In genomic region chrX:53254570-53255461, GRCh38 we compare ENCODE assay signal across 22 cellular contexts. TPM values are rescaled to one million over a fixed set of nuclear protein-coding genes. Genes with fewer than 3 reads are reported as not detected.
DNase-seq lines count a peak whose midpoint lies in the region; ATAC-seq, FAIRE-seq and TF ChIP-seq lines count a peak whose summit lies in the region.
"Had no signal": no experiment of that assay in that cellular context is flagged by ENCODE, and none has a peak within 500 bp of the region (broad histone marks: within the 10 kb centered on the region; RNA-seq: fewer than 3 reads in every experiment).

No MANE protein-coding gene starts in this region.

- H3K27me3 ChIP-seq in K562 (ENCODE audit: control insufficient read depth in 2 of 2, insufficient read depth in 2 of 2, low read length in 2 of 2) (no peaks in the 10 kb centered on the region), osteoblast (ENCODE audit: insufficient read depth, low read length) (peaks cover 7% of the 10 kb centered on the region)
- H3K27me3 ChIP-seq in CD4-positive, alpha-beta memory T cell (ENCODE audit: insufficient read depth, low read length) = no peaks in the 10 kb centered on the region
- H3K27me3 ChIP-seq in CD8-positive, alpha-beta T cell (ENCODE audit: insufficient read depth, low read length) = no peaks in the 10 kb centered on the region

- TF ChIP-seq RAD21 in K562 (CRISPR knock-in tag; conservative IDR thresholded peaks at IDR 0.05 in 1 of 2, IDR thresholded peaks at IDR 0.05 in 1 of 2) = no peak

- TF ChIP-seq CTCF in 22Rv1 (IDR thresholded peaks at IDR 0.05) = no peak
- no peak for TF ChIP-seq CTCF in HEK293 (tag by site-specific recombination; IDR thresholded peaks at IDR 0.05)
- no peak for TF ChIP-seq CTCF in K562 (IDR thresholded peaks at IDR 0.05 in 2 of 3, conservative IDR thresholded peaks at IDR 0.05 in 1 of 3; ENCODE audit: insufficient read depth in 2 of 3, low read depth in 1 of 3, low read length in 3 of 3)
- no peak for TF ChIP-seq CTCF in osteoblast (IDR thresholded peaks at IDR 0.05; ENCODE audit: extremely low read depth, low read depth, low read length)
- TF ChIP-seq CTCF in CD8-positive, alpha-beta T cell (IDR thresholded peaks at IDR 0.05) = no peak

- intact Hi-C loops in K562 (cut with micrococcal nuclease) = loop anchor here (2.0 kb wide), 1 partner anchor 26 kb away; the partner anchor contains the start of gene IQSEC2
- intact Hi-C loops in CD4-positive, alpha-beta memory T cell (cut with micrococcal nuclease) = no loop called here
- intact Hi-C loops in CD8-positive, alpha-beta T cell (cut with DNase I, micrococcal nuclease) = no loop called here

- no TSS peak for BruUV-seq in K562 (replicated peaks; lab: Mats Ljungman, UMichigan)

- H3K27ac Mint-ChIP-seq in CD4-positive, alpha-beta memory T cell = peak overlapping the region in 2 of 7 donors; percentile 24 to 48
- H3K27ac Mint-ChIP-seq in CD8-positive, alpha-beta T cell = no peak overlapping the region
- H3K27ac Mint-ChIP-seq: B cell had no signal

- H3K9me3 ChIP-seq in HEK293 (ENCODE audit: control insufficient read depth, insufficient read depth, low read depth, low read length) (no peaks in the 10 kb centered on the region), K562 (replicated peaks; ENCODE audit: control insufficient read depth, insufficient read depth, low read depth, low read length) (0 out of 2 replicates have a peak, but pooled peaks cover 3% of the 10 kb centered on the region), osteoblast (ENCODE audit: low read depth, low read length) (no peaks in the 10 kb centered on the region)
- no peaks in the 10 kb centered on the region for H3K9me3 ChIP-seq in CD4-positive, alpha-beta memory T cell (ENCODE audit: control insufficient read depth in 1 of 2, low read length in 2 of 2)
- no peaks in the 10 kb centered on the region for H3K9me3 ChIP-seq in CD8-positive, alpha-beta T cell (ENCODE audit: low read length)
- H3K9me3 ChIP-seq: BLaER1 had no signal

- H3K4me3 ChIP-seq in HEK293 (ENCODE audit: low read depth, low read length) (no peak overlapping the region), K562 (peak overlapping the region; percentile 49), osteoblast (ENCODE audit: insufficient read depth, low read length) (no peak overlapping the region)
- H3K4me3 ChIP-seq in CD4-positive, alpha-beta memory T cell (ENCODE audit: low read length in 2 of 2) = no peak overlapping the region
- H3K4me3 ChIP-seq in CD8-positive, alpha-beta T cell (ENCODE audit: low read depth, low read length) = no peak overlapping the region
- H3K4me3 ChIP-seq: BLaER1, GM23248 had no signal

- H3K27ac ChIP-seq in 22Rv1 = peak overlapping the region; percentile 54
- H3K27ac ChIP-seq in HEK293 (ENCODE audit: extremely low read depth, low read depth, low read length) = no peak overlapping the region
- H3K27ac ChIP-seq in K562 (ENCODE audit: extremely low read depth, low read depth, low read length) = peak overlapping the region; percentile 85
- H3K27ac ChIP-seq in osteoblast (ENCODE audit: low read depth, low read length) = no peak overlapping the region
- no peak overlapping the region for H3K27ac ChIP-seq in CD4-positive, alpha-beta memory T cell (ENCODE audit: low read depth, low read length)
- no peak overlapping the region for H3K27ac ChIP-seq in CD8-positive, alpha-beta T cell (ENCODE audit: low read depth, low read length)
- H3K27ac ChIP-seq: BLaER1, C4-2B, GM23248 had no signal

- peaks cover 0 to 3% (median 0%) of the 10 kb centered on the region in 8 donors for H3K9me3 Mint-ChIP-seq in CD4-positive, alpha-beta memory T cell
- no peaks in the 10 kb centered on the region for H3K9me3 Mint-ChIP-seq in CD8-positive, alpha-beta T cell
- H3K9me3 Mint-ChIP-seq: CD4-positive, CD25-positive, alpha-beta regulatory T cell had no signal

- peaks cover 0 to 6% of the 10 kb centered on the region in 2 experiments; a peak in 2 of 3 replicates for H3K36me3 ChIP-seq in HEK293 (ENCODE audit: control insufficient read depth in 2 of 2, insufficient read depth in 1 of 2, low read length in 2 of 2)
- H3K36me3 ChIP-seq in K562 (ENCODE audit: control insufficient read depth, insufficient read depth, low read length) = peaks cover 26% of the 10 kb centered on the region; the same call in 2 of the 3 replicates
- no peaks in the 10 kb centered on the region for H3K36me3 ChIP-seq in osteoblast (ENCODE audit: insufficient read depth, low read length)
- no peaks in the 10 kb centered on the region for H3K36me3 ChIP-seq in CD4-positive, alpha-beta memory T cell (ENCODE audit: insufficient read depth, low read length)
- no peaks in the 10 kb centered on the region for H3K36me3 ChIP-seq in CD8-positive, alpha-beta T cell (ENCODE audit: insufficient read depth, low read length)
- H3K36me3 ChIP-seq: BLaER1 had no signal

- peak overlapping the region; percentile 74 to 91 for H3K9ac ChIP-seq in K562 (ENCODE audit: insufficient read depth in 1 of 2, low read depth in 2 of 2, low read length in 2 of 2)
- H3K9ac ChIP-seq: BLaER1, GM23248 had no signal

- H2AFZ ChIP-seq in K562 (ENCODE audit: low read depth, low read length) (peak overlapping the region; percentile 79), osteoblast (ENCODE audit: low read length) (no peak overlapping the region)
- H2AFZ ChIP-seq: GM23248 had no signal

- H3K4me3 Mint-ChIP-seq in CD4-positive, alpha-beta memory T cell = no peak overlapping the region
- H3K4me3 Mint-ChIP-seq in CD8-positive, alpha-beta T cell = no peak overlapping the region
- H3K4me3 Mint-ChIP-seq: B cell; CD4-positive, CD25-positive, alpha-beta regulatory T cell had no signal

- no peaks in the 10 kb centered on the region for H3K9me1 ChIP-seq in K562 (ENCODE audit: control insufficient read depth, insufficient read depth, low read length)

- H3K4me2 ChIP-seq in K562 (ENCODE audit: insufficient read depth, low read length) (peak overlapping the region; percentile 74), osteoblast (ENCODE audit: insufficient read depth, low read length) (no peak overlapping the region)
- H3K4me2 ChIP-seq: BLaER1 had no signal

- H3K4me1 ChIP-seq in HEK293 (ENCODE audit: control insufficient read depth, insufficient read depth, low read length) (no peaks in the 10 kb centered on the region), K562 (replicated peaks in 1 of 2; ENCODE audit: control insufficient read depth in 2 of 2, insufficient read depth in 2 of 2, low read length in 2 of 2) (peaks cover 26 to 44% of the 10 kb centered on the region in 2 experiments; a peak in 4 of 5 replicates), osteoblast (ENCODE audit: insufficient read depth, low read length) (no peaks in the 10 kb centered on the region)
- no peaks in the 10 kb centered on the region for H3K4me1 ChIP-seq in CD4-positive, alpha-beta memory T cell (ENCODE audit: insufficient read depth, low read length)
- no peaks in the 10 kb centered on the region for H3K4me1 ChIP-seq in CD8-positive, alpha-beta T cell (ENCODE audit: insufficient read depth, low read length)

- no peaks in the 10 kb centered on the region for H3K36me3 Mint-ChIP-seq in CD4-positive, alpha-beta memory T cell
- H3K36me3 Mint-ChIP-seq in CD8-positive, alpha-beta T cell = no peaks in the 10 kb centered on the region
- H3K36me3 Mint-ChIP-seq: CD4-positive, CD25-positive, alpha-beta regulatory T cell had no signal

- CTCF ChIA-PET in HEK293 (lab: Yijun Ruan, JAX) = interaction anchor here (0.6 to 4.0 kb wide), 8 partner anchors 10 to 60 kb away, joined by 3 to 25 read pairs (median 4); partner anchors contain the start of gene IQSEC2
- CTCF ChIA-PET in K562 (lab: Yijun Ruan, JAX; ENCODE audit: low intra/inter-chr PET ratio) = no interaction called here
- CTCF ChIA-PET in CD4-positive, alpha-beta memory T cell (lab: Charles Lee; ENCODE audit: partially characterized antibody) = no interaction called here
- CTCF ChIA-PET in CD8-positive, alpha-beta T cell (lab: Charles Lee) = no interaction called here

- 38% methylated on average over 15 of the region's 22 CpGs for WGBS in K562 (ENCODE audit: insufficient coverage, low coverage, missing lambda C conversion rate)

- no peak for TF ChIP-seq POLR2A in K562 (conservative IDR thresholded peaks at IDR 0.05)

- DNase-seq in K562 (ENCODE audit: extremely low read depth in 1 of 4, low spot score in 3 of 4) = peak in 1 of 4 experiments; percentile 46
- DNase-seq in osteoblast (ENCODE audit: insufficient read length, low spot score, missing footprints) = peak; percentile 60
- no peak for DNase-seq in CD4-positive, alpha-beta memory T cell
- no peak for DNase-seq in CD8-positive, alpha-beta T cell
- no peak for DNase-seq in NCI-H146 (lab: John Stamatoyannopoulos, UW)
- DNase-seq: Calu3; CD4-positive, CD25-positive, alpha-beta regulatory T cell; COR-L47; DMS53; DMS79 treated with DMSO at 0.1 percent for 48 hours; GF-D8; GM23248; H7; HCEC 1CT had no signal

- H3K4me1 Mint-ChIP-seq in CD4-positive, alpha-beta memory T cell = no peaks in the 10 kb centered on the region
- H3K4me1 Mint-ChIP-seq in CD8-positive, alpha-beta T cell (ENCODE audit: low read depth) = no peaks in the 10 kb centered on the region
- H3K4me1 Mint-ChIP-seq: B cell; CD4-positive, CD25-positive, alpha-beta regulatory T cell had no signal

- POLR2A ChIA-PET in HEK293 (lab: Yijun Ruan, JAX) = interaction anchor here (1.0 kb wide), 1 partner anchor 20 kb away, joined by 3 read pairs; no protein-coding TSS in a partner anchor
- POLR2A ChIA-PET in K562 (lab: Yijun Ruan, JAX) = interaction anchor here (0.6 to 1.4 kb wide), 5 partner anchors 14 to 168 kb away, joined by 3 to 6 read pairs (median 4); partner anchors contain the start of genes IQSEC2, KDM5C, RIBC1 and SMC1A
- POLR2A ChIA-PET in CD4-positive, alpha-beta memory T cell (lab: Charles Lee; ENCODE audit: partially characterized antibody) = no interaction called here
- POLR2A ChIA-PET in CD8-positive, alpha-beta T cell (lab: Charles Lee) = no interaction called here

- H4K20me1 ChIP-seq in K562 (replicated peaks; ENCODE audit: control insufficient read depth, insufficient read depth, low read length) (no peaks in the 10 kb centered on the region), osteoblast (ENCODE audit: insufficient read depth, low read length) (no peaks in the 10 kb centered on the region)

- H3K79me2 ChIP-seq in K562 (ENCODE audit: control insufficient read depth, insufficient read depth, low read length) (peaks cover 51% of the 10 kb centered on the region), osteoblast (ENCODE audit: insufficient read depth, low read length) (no peaks in the 10 kb centered on the region)

- in situ Hi-C loops in K562 (cut with MboI) = no loop called here

- no peak for FAIRE-seq in K562 (lab: Jason Lieb, UNC)
- FAIRE-seq: GM12892, H1 had no signal

- H3K27me3 Mint-ChIP-seq in CD4-positive, alpha-beta memory T cell = no peaks in the 10 kb centered on the region
- H3K27me3 Mint-ChIP-seq in CD8-positive, alpha-beta T cell (ENCODE audit: low read depth) = no peaks in the 10 kb centered on the region
- H3K27me3 Mint-ChIP-seq: CD4-positive, CD25-positive, alpha-beta regulatory T cell had no signal

- ATAC-seq in K562 (peak; percentile 41), GM19328 (IDR thresholded peaks at IDR 0.05; ENCODE audit: unreplicated experiment) (no peak)
- no peak for ATAC-seq in CD8-positive, alpha-beta T cell

- TF ChIP-seq EP300 in K562 (IDR thresholded peaks at IDR 0.05; ENCODE audit: low read length) = no peak

RNA-seq across cellular contexts. Expression of gene IQSEC2, which starts 26.6 kb away (rescaled TPM):
- 57.2 and 111 TPM in 2 replicates for total RNA-seq in K562 (2011; cell fraction: chromatin; rRNA removed; ENCODE audit: low replicate concordance)
- total RNA-seq in K562 (2011; cell fraction: nucleolus; rRNA removed) = 39.6 and 44.2 TPM in 2 replicates
- total RNA-seq in K562 (2011; cell fraction: nucleoplasm; rRNA removed) = 63.2 and 85.5 TPM in 2 replicates
- total RNA-seq in K562 (2014; rRNA removed) (18.9 and 20.1 TPM in 2 replicates), K562 (2014; rRNA removed; fragmentation: Illumina TruSeq; extraction: Trizol) (12.3 TPM in 2 replicates), K562 (2015; rRNA removed; fragmentation: Illumina TruSeq; extraction: Trizol) (10.5 and 11.5 TPM in 2 replicates), K562 (2021) (35.9 and 41.8 TPM in 2 replicates), osteoblast (10.1 and 14.7 TPM in 2 replicates)
- polyA plus RNA-seq in K562 (2011; rRNA removed) (23.9 and 25.8 TPM in 2 replicates), K562 (2014; fragmentation: Illumina TruSeq; extraction: Trizol) (31.4 and 32.8 TPM in 2 replicates), K562 (2014; fragmentation: Nextera tagmentation; extraction: Ambion mirVana) (1 to 10 TPM; 2.7 to 2.8 TPM), K562 (2014; rRNA removed) (25.6 and 29.4 TPM in 2 replicates)
- polyA plus RNA-seq in K562 (2011; cell fraction: cytosol; rRNA removed) = 17.7 and 23.5 TPM in 2 replicates
- polyA plus RNA-seq in K562 (2011; cell fraction: nucleus; rRNA removed) = 55.7 and 92.8 TPM in 2 replicates
- 24.4 and 70.9 TPM in 2 replicates for polyA plus RNA-seq in K562 (2012)
- 14.2 and 18.2 TPM in 2 replicates for polyA minus RNA-seq in K562 (2011; rRNA and poly(A)+ RNA removed)
- 16.8 and 18.3 TPM in 2 replicates for polyA minus RNA-seq in K562 (2011; cell fraction: cytosol; rRNA and poly(A)+ RNA removed)
- 32.3 and 34.9 TPM in 2 replicates for polyA minus RNA-seq in K562 (2011; cell fraction: nucleus; rRNA and poly(A)+ RNA removed)
- 1 to 10 TPM; 1.5 TPM for total RNA-seq in CD4-positive, alpha-beta memory T cell
- polyA plus RNA-seq in CD4-positive, alpha-beta memory T cell = under 1 TPM; 0.12 to 0.33 TPM
- 1 to 10 TPM in 1 of 2 experiments, under 1 TPM in 1; 0.78 to 1.0 TPM for total RNA-seq in CD8-positive, alpha-beta T cell

RNA-seq across cellular contexts. Expression of gene KDM5C, which starts 29.8 kb away (rescaled TPM):
- 402 and 573 TPM in 2 replicates for total RNA-seq in K562 (2011; cell fraction: chromatin; rRNA removed; ENCODE audit: low replicate concordance)
- total RNA-seq in K562 (2011; cell fraction: nucleolus; rRNA removed) = 257 and 272 TPM in 2 replicates
- total RNA-seq in K562 (2011; cell fraction: nucleoplasm; rRNA removed) = 184 and 231 TPM in 2 replicates
- total RNA-seq in K562 (2014; rRNA removed) (61.1 and 82.1 TPM in 2 replicates), K562 (2014; rRNA removed; fragmentation: Illumina TruSeq; extraction: Trizol) (44.5 and 53.1 TPM in 2 replicates), K562 (2015; rRNA removed; fragmentation: Illumina TruSeq; extraction: Trizol) (41.4 and 43.4 TPM in 2 replicates), K562 (2021) (110 and 136 TPM in 2 replicates), osteoblast (104 and 122 TPM in 2 replicates)
- polyA plus RNA-seq in K562 (2011; rRNA removed) (52.4 and 82.6 TPM in 2 replicates), K562 (2014; fragmentation: Illumina TruSeq; extraction: Trizol) (59.1 and 66.6 TPM in 2 replicates), K562 (2014; fragmentation: Nextera tagmentation; extraction: Ambion mirVana) (under 1 TPM; 0.62 to 0.83 TPM), K562 (2014; rRNA removed) (44.0 and 64.7 TPM in 2 replicates)
- 45.7 and 53.1 TPM in 2 replicates for polyA plus RNA-seq in K562 (2011; cell fraction: cytosol; rRNA removed)
- 311 and 369 TPM in 2 replicates for polyA plus RNA-seq in K562 (2011; cell fraction: nucleus; rRNA removed)
- 64.3 and 71.8 TPM in 2 replicates for polyA plus RNA-seq in K562 (2012)
- 81.5 and 92.7 TPM in 2 replicates for polyA minus RNA-seq in K562 (2011; rRNA and poly(A)+ RNA removed)
- 71.3 and 80.0 TPM in 2 replicates for polyA minus RNA-seq in K562 (2011; cell fraction: cytosol; rRNA and poly(A)+ RNA removed)
- 113 and 144 TPM in 2 replicates for polyA minus RNA-seq in K562 (2011; cell fraction: nucleus; rRNA and poly(A)+ RNA removed)
- 100 to 1,000 TPM; 120 to 127 TPM for total RNA-seq in CD4-positive, alpha-beta memory T cell
- 10 to 100 TPM in 1 of 2 donors, 1 to 10 TPM in 1; 8.0 to 26.2 TPM for polyA plus RNA-seq in CD4-positive, alpha-beta memory T cell
- 100 to 1,000 TPM; 276 to 295 TPM for total RNA-seq in CD8-positive, alpha-beta T cell

Comparison
In these comparisons a context has a peak if more than half of its experiments do, and no peak if none do; other contexts are left out.
1. H3K27ac ChIP-seq: peak in 22Rv1 (single experiment) and K562 (single experiment); none in HEK293 (single experiment), osteoblast (single experiment), CD4-positive, alpha-beta memory T cell (single experiment) and CD8-positive, alpha-beta T cell (single experiment).
2. POLR2A ChIA-PET loops: an anchor here in HEK293 (1.0 kb wide) and K562 (0.6 to 1.4 kb wide); none called in CD4-positive, alpha-beta memory T cell and CD8-positive, alpha-beta T cell.